Comparison of ENCODE assay signal across 18 cellular contexts in genomic region chr2:229738024-229738625, GRCh38. TPM values are rescaled to one million over a fixed set of nuclear protein-coding genes. Genes with fewer than 3 reads are reported as not detected.
DNase-seq lines count a peak whose midpoint lies in the region; ATAC-seq and TF ChIP-seq lines count a peak whose summit lies in the region.
"Had no signal": no experiment of that assay in that cellular context is flagged by ENCODE, and none has a peak within 500 bp of the region (broad histone marks: within the 10 kb centered on the region; RNA-seq: fewer than 3 reads in every experiment).

No MANE protein-coding gene starts in this region.

- H4K5ac ChIP-seq in mesendoderm (ENCODE audit: low read length) = no peak overlapping the region

- ATAC-seq in GM23338 = no peak
- ATAC-seq: A549 had no signal

- peaks cover 65% of the 10 kb centered on the region for H3K9me3 Mint-ChIP-seq in GM23338

- H3K4me1 ChIP-seq in GM23338 (ENCODE audit: insufficient read depth) = peaks cover 10% of the 10 kb centered on the region; the same call in 1 of the 2 replicates
- H3K4me1 ChIP-seq in mesendoderm (ENCODE audit: control insufficient read depth, low read depth, low read length) = peaks cover 2% of the 10 kb centered on the region
- H3K4me1 ChIP-seq: A549 had no signal

- no CpG with 5 or more reads among the region's 3 CpGs for WGBS in mesendoderm (ENCODE audit: extremely low coverage, insufficient coverage, low lambda C conversion rate)

- H4K8ac ChIP-seq in mesendoderm (ENCODE audit: low read depth, low read length) = no peak overlapping the region

- H3K36me3 ChIP-seq in GM23338 (ENCODE audit: insufficient read depth) (peaks cover 13% of the 10 kb centered on the region; the same call in 1 of the 2 replicates), mesendoderm (ENCODE audit: control insufficient read depth, insufficient read depth, low read length) (no peaks in the 10 kb centered on the region)

- H3K4me2 ChIP-seq in GM23338 (no peak overlapping the region), mesendoderm (ENCODE audit: low read length) (no peak overlapping the region)
- H3K4me2 ChIP-seq: A549 had no signal

- H3K79me2 ChIP-seq in GM23338 (replicated peaks; ENCODE audit: insufficient read depth) = no peaks in the 10 kb centered on the region
- H3K79me2 ChIP-seq in mesendoderm (ENCODE audit: control insufficient read depth, insufficient read depth, low read length) = no peaks in the 10 kb centered on the region

- H3K4me3 Mint-ChIP-seq in GM23338 = no peak overlapping the region
- H3K4me3 Mint-ChIP-seq: CD4-positive, alpha-beta T cell; H9 had no signal

- H3K9ac ChIP-seq in mesendoderm (ENCODE audit: low read length) = no peak overlapping the region

- peaks cover 15% of the 10 kb centered on the region for H3K4me1 Mint-ChIP-seq in GM23338

- no peak overlapping the region for H3K23ac ChIP-seq in mesendoderm (ENCODE audit: low read length)

- H3K79me1 ChIP-seq in mesendoderm (ENCODE audit: low read length) = no peaks in the 10 kb centered on the region

- no peaks in the 10 kb centered on the region for H4K20me1 ChIP-seq in GM23338 (replicated peaks; ENCODE audit: insufficient read depth)

- no peak overlapping the region for H2BK5ac ChIP-seq in mesendoderm (ENCODE audit: low read length)

- H3K18ac ChIP-seq in mesendoderm (ENCODE audit: low read length) = no peak overlapping the region

- H2AFZ ChIP-seq in GM23338 = no peak overlapping the region

- H3K27me3 Mint-ChIP-seq in GM23338 (ENCODE audit: insufficient read depth, low read depth, poor library complexity) = peaks cover 4% of the 10 kb centered on the region

- TF ChIP-seq CTCF in GM23338 (conservative IDR thresholded peaks at IDR 0.05; ENCODE audit: low read depth in 2 of 2) = no peak

- no peak overlapping the region for H3K4ac ChIP-seq in mesendoderm (ENCODE audit: low read depth, low read length)

- DNase-seq in DMS53 (lab: John Stamatoyannopoulos, UW) (peak; percentile 24), DMS53 treated with DMSO at 0.1 percent for 48 hours (lab: John Stamatoyannopoulos, UW; ENCODE audit: unreplicated experiment) (no peak), GM23338 (ENCODE audit: low spot score) (peak; percentile 56), OCI-M1 (lab: John Stamatoyannopoulos, UW) (peak; percentile 9), mesendoderm (peak; percentile 31), NCI-H2081 treated with DMSO at 0.1 percent for 48 hours (lab: John Stamatoyannopoulos, UW) (no peak), globus pallidus (ENCODE audit: low spot score) (no peak)
- DNase-seq: AML-193; Caco-2; CD4-positive, alpha-beta T cell; DMS79 treated with DMSO at 0.1 percent for 48 hours; GF-D8; GOT3; H9 had no signal

- H3K27ac Mint-ChIP-seq in GM23338 = no peak overlapping the region
- H3K27ac Mint-ChIP-seq: CD4-positive, alpha-beta T cell; H9 had no signal

- no peak overlapping the region for H2AK5ac ChIP-seq in mesendoderm (ENCODE audit: low read length)

- H2BK120ac ChIP-seq in mesendoderm (ENCODE audit: low read depth, low read length) = no peak overlapping the region

- no peak overlapping the region for H3K56ac ChIP-seq in mesendoderm (ENCODE audit: low read length)

- H3K27ac ChIP-seq in GM23338 (ENCODE audit: low read depth) (no peak overlapping the region), mesendoderm (ENCODE audit: low read depth, low read length) (no peak overlapping the region)
- H3K27ac ChIP-seq: 22Rv1, A549, C4-2B had no signal

- H3K4me3 ChIP-seq in GM23338 = no peak overlapping the region
- no peak overlapping the region for H3K4me3 ChIP-seq in mesendoderm (ENCODE audit: low read length)
- H3K4me3 ChIP-seq: A549 had no signal

- peaks cover 44% of the 10 kb centered on the region for H3K36me3 Mint-ChIP-seq in GM23338 (ENCODE audit: low read depth)

- H3K27me3 ChIP-seq in GM23338 (ENCODE audit: insufficient read depth) (no peaks in the 10 kb centered on the region), mesendoderm (ENCODE audit: insufficient read depth, low read length, poor library complexity) (no peaks in the 10 kb centered on the region)

- 0 out of 2 replicates have a peak, but pooled peaks cover 2% of the 10 kb centered on the region for H3F3A ChIP-seq in GM23338 (replicated peaks; ENCODE audit: low read depth)

- no peak overlapping the region for H2BK15ac ChIP-seq in mesendoderm (replicated peaks; ENCODE audit: low read depth)

- peaks cover 2% of the 10 kb centered on the region; the same call in 1 of the 2 replicates for H3K9me2 ChIP-seq in GM23338 (ENCODE audit: insufficient read depth)

TF ChIP-seq in GM23338, 12 proteins besides CTCF, POLR2A, EP300 and RAD21:
- TF ChIP-seq, protein P1, sequence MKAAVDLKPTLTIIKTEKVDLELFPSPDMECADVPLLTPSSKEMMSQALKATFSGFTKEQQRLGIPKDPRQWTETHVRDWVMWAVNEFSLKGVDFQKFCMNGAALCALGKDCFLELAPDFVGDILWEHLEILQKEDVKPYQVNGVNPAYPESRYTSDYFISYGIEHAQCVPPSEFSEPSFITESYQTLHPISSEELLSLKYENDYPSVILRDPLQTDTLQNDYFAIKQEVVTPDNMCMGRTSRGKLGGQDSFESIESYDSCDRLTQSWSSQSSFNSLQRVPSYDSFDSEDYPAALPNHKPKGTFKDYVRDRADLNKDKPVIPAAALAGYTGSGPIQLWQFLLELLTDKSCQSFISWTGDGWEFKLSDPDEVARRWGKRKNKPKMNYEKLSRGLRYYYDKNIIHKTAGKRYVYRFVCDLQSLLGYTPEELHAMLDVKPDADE (IDR thresholded peaks at IDR 0.05) = no peak
- no peak for TF ChIP-seq STAT1 (IDR thresholded peaks at IDR 0.05; ENCODE audit: unreplicated experiment)
- TF ChIP-seq ZNF114 (CRISPR knock-in tag; IDR thresholded peaks at IDR 0.05) = no peak
- no peak for TF ChIP-seq ZNF331 (CRISPR knock-in tag; IDR thresholded peaks at IDR 0.05; ENCODE audit: low read depth)
- no peak for TF ChIP-seq EZH2phosphoT487 (IDR thresholded peaks at IDR 0.05; ENCODE audit: unreplicated experiment)
- TF ChIP-seq NANOG (IDR thresholded peaks at IDR 0.05; ENCODE audit: borderline replicate concordance) = no peak
- TF ChIP-seq JUNB (IDR thresholded peaks at IDR 0.05; ENCODE audit: unreplicated experiment) = no peak
- no peak for TF ChIP-seq CREB1 (CRISPR knock-in tag; IDR thresholded peaks at IDR 0.05; ENCODE audit: low read depth)
- TF ChIP-seq EZH2 (IDR thresholded peaks at IDR 0.05; ENCODE audit: low read depth, unreplicated experiment) = no peak
- TF ChIP-seq POLR2AphosphoS5 (IDR thresholded peaks at IDR 0.05; ENCODE audit: low read depth) = no peak

RNA-seq across cellular contexts. Expression of gene DNER, which starts 23.8 kb away (rescaled TPM):
- 7.1 and 8.8 TPM in 2 replicates for total RNA-seq in GM23338 (2014; rRNA removed; shearing (Covaris generic))
- 4.7 and 5.6 TPM in 2 replicates for polyA plus RNA-seq in GM23338 (2016; fragmentation: Nextera tagmentation; extraction: Ambion mirVana)
- 1.6 TPM for polyA plus RNA-seq in mesendoderm (2013, experiment 1 of 2)
- polyA plus RNA-seq in mesendoderm (2013, experiment 2 of 2) = 1.6 TPM
- total RNA-seq: Caco-2; CD4-positive, alpha-beta T cell; HT-29 had no signal

Comparison
In these comparisons a context has a peak if more than half of its experiments do, and no peak if none do; other contexts are left out.
1. DNase-seq: peak in DMS53 (single experiment), GM23338 (single experiment), OCI-M1 (single experiment) and mesendoderm (single experiment); none in DMS53 treated with DMSO at 0.1 percent for 48 hours (single experiment), NCI-H2081 treated with DMSO at 0.1 percent for 48 hours (single experiment) and globus pallidus (single experiment).